ENCODE assay signal across 19 cellular contexts in genomic region chr13:45138282-45138681, GRCh38. TPM values are rescaled to one million over a fixed set of nuclear protein-coding genes. Genes with fewer than 3 reads are reported as not detected.
DNase-seq lines count a peak whose midpoint lies in the region; ATAC-seq lines count a peak whose summit lies in the region.
"Had no signal": no experiment of that assay in that cellular context is flagged by ENCODE, and none has a peak within 500 bp of the region (broad histone marks: within the 10 kb centered on the region; RNA-seq: fewer than 3 reads in every experiment).

No MANE protein-coding gene starts in this region.

- peak; percentile 92 for DNase-seq in ACHN
- peak; percentile 48 for DNase-seq in HK-2 (ENCODE audit: unreplicated experiment)
- DNase-seq in astrocyte of the hippocampus (ENCODE audit: low read depth, low spot score): peak; percentile 48
- peak; percentile 45 for DNase-seq in myocyte (ENCODE audit: low read depth)
- DNase-seq in NOMO-1 treated with DMSO at 0.1 percent for 48 hours (lab: John Stamatoyannopoulos, UW; ENCODE audit: unreplicated experiment): no peak
- DNase-seq: 8988T; C1 segment of cervical spinal cord; CD8-positive, alpha-beta T cell; IMR-90; NCI-H1694; NCI-H2081; NCI-H2171; NCI-H345; NCI-H524; NCI-H774 had no signal

- in situ Hi-C loops in ACHN (cut with HindIII; ENCODE audit: low pct_ligation_motif_present, low pct_unique_long_range_greater_than_20kb, low sequenced_read_pairs): no loop called here

- ATAC-seq in GM19035 (IDR thresholded peaks at IDR 0.05; ENCODE audit: unreplicated experiment) (no peak), HG02763 (IDR thresholded peaks at IDR 0.05; ENCODE audit: unreplicated experiment) (no peak)
- ATAC-seq in activated CD4-positive, CD25-positive, alpha-beta regulatory T cell treated with anti-CD3 and anti-CD28 coated beads, Interleukin-2, amount 50 U/mL, for 24 hours: no peak
- ATAC-seq: CD8-positive, alpha-beta T cell; Right ventricle myocardium inferior had no signal

RNA-seq across cellular contexts. Expression of gene GTF2F2, which starts 18.0 kb away (rescaled TPM):
- total RNA-seq in myocyte: 30.8 and 33.9 TPM in 2 replicates
- polyA plus RNA-seq in myocyte (2012): 22.3 TPM
